ENCODE assay signal across 20 cellular contexts in the genomic region with DNA sequence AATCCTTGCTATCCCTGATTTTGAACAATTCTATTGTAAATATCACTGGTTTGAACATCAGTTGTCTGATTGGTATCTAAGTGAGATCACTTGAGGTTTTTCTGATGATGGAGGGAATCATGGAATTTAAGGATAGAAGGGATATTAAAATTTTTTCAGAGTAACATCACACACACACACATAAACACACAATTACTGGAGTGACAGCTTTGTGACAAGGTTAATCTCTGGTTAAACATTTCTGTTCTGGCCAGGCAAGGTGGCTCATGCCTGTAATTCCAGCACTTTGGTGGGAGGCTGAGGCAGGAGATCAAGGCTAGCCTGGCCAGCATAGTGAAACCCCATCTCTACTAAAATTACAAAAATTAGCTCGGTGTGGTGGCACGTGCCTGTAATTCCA.
"Had no signal": no experiment of that assay in that cellular context is flagged by ENCODE, and none has a peak within 500 bp of the region (broad histone marks: within the 10 kb centered on the region; RNA-seq: fewer than 3 reads in every experiment).

No MANE protein-coding gene starts in this region.

- H3K9me3 ChIP-seq: gastrocnemius medialis, heart left ventricle, neutrophil, right atrium auricular region, tibial nerve, uterus had no signal

- ATAC-seq: gastrocnemius medialis; heart left ventricle; left colon; naive thymus-derived CD4-positive, alpha-beta T cell had no signal

- H3K27me3 ChIP-seq: gastrocnemius medialis, heart left ventricle, neutrophil, right atrium auricular region, tibial nerve, uterus had no signal

- H3K4me1 ChIP-seq: gastrocnemius medialis, heart left ventricle, right atrium auricular region, uterus had no signal

- H3K27ac ChIP-seq: coronary artery, gastrocnemius medialis, heart left ventricle, neutrophil, right atrium auricular region, tibial nerve, uterus had no signal

- DNase-seq: activated CD4-positive, alpha-beta T cell treated with anti-CD3 and anti-CD28 coated beads, Interleukin-2, amount 50 U/mL, for 1 hour; activated CD8-positive, alpha-beta memory T cell treated with anti-CD3 and anti-CD28 coated beads for 24 hours; activated naive CD8-positive, alpha-beta T cell treated with anti-CD3 and anti-CD28 coated beads for 36 hours; amygdala; effector CD4-positive, alpha-beta T cell; gastrocnemius medialis; heart left ventricle; left colon; naive thymus-derived CD4-positive, alpha-beta T cell; posterior cingulate gyrus; stimulated activated CD4-positive, alpha-beta T cell treated with anti-CD3 and anti-CD28 coated beads, Interleukin-4, amount 100 ng/mL, for 24 hours; stimulated activated naive CD4-positive, alpha-beta T cell treated with Interleukin-2 at 50 U/mL for 16 hours; substantia nigra; uterus had no signal

- H3K4me3 ChIP-seq: coronary artery, gastrocnemius medialis, heart left ventricle, lung, right atrium auricular region, skin epidermis, tibial nerve, uterus had no signal

- H3K36me3 ChIP-seq: gastrocnemius medialis, heart left ventricle, neutrophil, right atrium auricular region, tibial nerve, uterus had no signal
